ENCODE assay signal across 12 cellular contexts in the genomic region with DNA sequence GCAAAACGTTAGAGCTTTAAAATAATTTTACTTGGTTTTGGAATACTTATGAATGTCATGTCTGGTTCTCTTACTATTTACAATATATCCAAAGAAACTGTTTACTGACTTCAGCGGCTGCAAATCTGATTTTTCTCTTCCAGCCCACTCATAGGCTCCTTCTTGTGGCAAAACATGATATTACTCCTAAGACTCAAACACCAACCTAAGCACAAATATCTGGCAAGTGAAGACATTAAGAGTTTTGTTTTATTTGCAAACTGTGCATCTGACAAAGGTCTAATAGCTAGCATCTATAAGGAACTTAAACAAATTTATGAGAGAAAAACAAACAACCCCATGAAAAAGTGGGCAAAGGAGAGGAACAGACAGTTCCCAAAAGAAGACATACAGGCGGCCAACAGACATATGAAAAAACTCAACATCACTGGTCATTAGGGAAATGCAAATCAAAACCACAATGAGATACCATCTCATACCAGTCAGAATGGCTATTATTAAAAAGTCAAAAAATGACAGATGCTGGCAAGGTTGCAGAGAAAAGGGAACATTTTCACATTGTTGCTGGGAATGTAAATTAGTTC. TPM values are rescaled to one million over a fixed set of nuclear protein-coding genes. Genes with fewer than 3 reads are reported as not detected.
DNase-seq lines count a peak whose midpoint lies in the region; ATAC-seq and TF ChIP-seq lines count a peak whose summit lies in the region.
"Had no signal": no experiment of that assay in that cellular context is flagged by ENCODE, and none has a peak within 500 bp of the region (broad histone marks: within the 10 kb centered on the region; RNA-seq: fewer than 3 reads in every experiment).

No MANE protein-coding gene starts in this region.

- TF ChIP-seq EP300 in upper lobe of left lung (IDR thresholded peaks at IDR 0.05), result no peak

- no peaks in the 10 kb centered on the region for H3K9me3 Mint-ChIP-seq in activated naive CD4-positive, alpha-beta T cell treated with anti-CD3 and anti-CD28 coated beads, Interleukin-2, amount 50 U/mL, for 24 hours

- H3K27ac ChIP-seq in upper lobe of left lung, result no peak overlapping the region
- H3K27ac ChIP-seq: coronary artery, vagina had no signal

- no peak for DNase-seq in activated naive CD4-positive, alpha-beta T cell treated with Interleukin-2 at 50 U/mL for 16 hours
- peak; percentile 50 for DNase-seq in OCI-M1 (lab: John Stamatoyannopoulos, UW)
- DNase-seq in epithelial cell of proximal tubule (ENCODE audit: low read depth), result no peak
- no peak for DNase-seq in upper lobe of left lung
- no peak for DNase-seq in HEK293T (ENCODE audit: extremely low spot score)
- no peak for DNase-seq in lower leg skin (ENCODE audit: low spot score in 2 of 2)
- DNase-seq: activated CD4-positive, alpha-beta memory T cell treated with anti-CD3 and anti-CD28 coated beads for 36 hours had no signal

- WGBS in upper lobe of left lung, 2 donors, result 45 to 46% methylated on average over 3 of the region's 3 CpGs
- 48 to 58% methylated on average over 3 of the region's 3 CpGs for WGBS in lower leg skin, 2 donors

- ATAC-seq in upper lobe of left lung (ENCODE audit: low FRiP score in 2 of 2), result no peak
- no peak for ATAC-seq in HG03039 (IDR thresholded peaks at IDR 0.05; ENCODE audit: unreplicated experiment)

- TF ChIP-seq POLR2A in upper lobe of left lung (IDR thresholded peaks at IDR 0.05) (no peak), lower leg skin (IDR thresholded peaks at IDR 0.05) (no peak)

- no peaks in the 10 kb centered on the region for H3K36me3 ChIP-seq in upper lobe of left lung
- H3K36me3 ChIP-seq: vagina had no signal

- H3K4me1 Mint-ChIP-seq in activated naive CD4-positive, alpha-beta T cell treated with anti-CD3 and anti-CD28 coated beads, Interleukin-2, amount 50 U/mL, for 24 hours, result peaks cover under 1% of the 10 kb centered on the region
- H3K4me1 Mint-ChIP-seq: CD8-positive, alpha-beta memory T cell had no signal

- no peak overlapping the region for H3K4me3 Mint-ChIP-seq in activated naive CD4-positive, alpha-beta T cell treated with anti-CD3 and anti-CD28 coated beads, Interleukin-2, amount 50 U/mL, for 24 hours
- H3K4me3 Mint-ChIP-seq: activated CD4-positive, alpha-beta memory T cell treated with anti-CD3 and anti-CD28 coated beads for 36 hours; CD8-positive, alpha-beta memory T cell had no signal

- peak overlapping the region; percentile 0 for H3K27ac Mint-ChIP-seq in activated naive CD4-positive, alpha-beta T cell treated with anti-CD3 and anti-CD28 coated beads, Interleukin-2, amount 50 U/mL, for 24 hours
- H3K27ac Mint-ChIP-seq: activated CD4-positive, alpha-beta memory T cell treated with anti-CD3 and anti-CD28 coated beads for 36 hours; CD8-positive, alpha-beta memory T cell had no signal

- H3K27me3 ChIP-seq in upper lobe of left lung, result no peaks in the 10 kb centered on the region
- H3K27me3 ChIP-seq: vagina had no signal

- intact Hi-C loops in lower leg skin (cut with DNase I; ENCODE audit: low total_unique reads), result no loop called here

- H3K4me1 ChIP-seq in upper lobe of left lung, result peaks cover 0 to 6% (median 2%) of the 10 kb centered on the region in 4 donors
- H3K4me1 ChIP-seq: vagina had no signal

- POLR2A ChIA-PET in HEK293T (lab: Yijun Ruan, JAX), result no interaction called here

- H3K36me3 Mint-ChIP-seq in activated naive CD4-positive, alpha-beta T cell treated with anti-CD3 and anti-CD28 coated beads, Interleukin-2, amount 50 U/mL, for 24 hours, result no peaks in the 10 kb centered on the region
- H3K36me3 Mint-ChIP-seq: activated CD4-positive, alpha-beta memory T cell treated with anti-CD3 and anti-CD28 coated beads for 36 hours had no signal

- H3K9me3 ChIP-seq in upper lobe of left lung, result no peaks in the 10 kb centered on the region
- H3K9me3 ChIP-seq: vagina had no signal

- H3K27me3 Mint-ChIP-seq in activated naive CD4-positive, alpha-beta T cell treated with anti-CD3 and anti-CD28 coated beads, Interleukin-2, amount 50 U/mL, for 24 hours, result no peaks in the 10 kb centered on the region

- peak; percentile 50 for TF ChIP-seq CTCF in epithelial cell of proximal tubule (conservative IDR thresholded peaks at IDR 0.05; ENCODE audit: low read depth, low read length)
- peak in 4 of 6 experiments; percentile 23 to 45 (median 32) for TF ChIP-seq CTCF in upper lobe of left lung (IDR thresholded peaks at IDR 0.05)
- TF ChIP-seq CTCF in lower leg skin (IDR thresholded peaks at IDR 0.05), result no peak

- CTCF ChIA-PET in HEK293T (lab: Yijun Ruan, JAX), result interaction anchor here (0.6 to 1.4 kb wide), 2 partner anchors 40 to 55 kb away, joined by 3 to 4 read pairs; no protein-coding TSS in a partner anchor

- H3K4me3 ChIP-seq in epithelial cell of proximal tubule (ENCODE audit: low read depth, low read length), result no peak overlapping the region
- no peak overlapping the region for H3K4me3 ChIP-seq in upper lobe of left lung
- no peak overlapping the region for H3K4me3 ChIP-seq in lower leg skin (ENCODE audit: low read depth, poor library complexity, severe bottlenecking)
- H3K4me3 ChIP-seq: coronary artery, vagina had no signal

TF ChIP-seq in HEK293T, 16 proteins besides CTCF, POLR2A, EP300 and RAD21:
- TF ChIP-seq HDGF (IDR thresholded peaks at IDR 0.05; ENCODE audit: borderline replicate concordance) (no peak), FOXK2 (IDR thresholded peaks at IDR 0.05) (no peak), ARNT (IDR thresholded peaks at IDR 0.05) (no peak)
- TF ChIP-seq, protein P1, sequence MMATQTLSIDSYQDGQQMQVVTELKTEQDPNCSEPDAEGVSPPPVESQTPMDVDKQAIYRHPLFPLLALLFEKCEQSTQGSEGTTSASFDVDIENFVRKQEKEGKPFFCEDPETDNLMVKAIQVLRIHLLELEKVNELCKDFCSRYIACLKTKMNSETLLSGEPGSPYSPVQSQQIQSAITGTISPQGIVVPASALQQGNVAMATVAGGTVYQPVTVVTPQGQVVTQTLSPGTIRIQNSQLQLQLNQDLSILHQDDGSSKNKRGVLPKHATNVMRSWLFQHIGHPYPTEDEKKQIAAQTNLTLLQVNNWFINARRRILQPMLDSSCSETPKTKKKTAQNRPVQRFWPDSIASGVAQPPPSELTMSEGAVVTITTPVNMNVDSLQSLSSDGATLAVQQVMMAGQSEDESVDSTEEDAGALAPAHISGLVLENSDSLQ (IDR thresholded peaks at IDR 0.05), result no peak

RNA-seq across cellular contexts. Expression of a gene that starts 20.3 kb away (rescaled TPM):
- not detected in 2 replicates for total RNA-seq in epithelial cell of proximal tubule
- total RNA-seq in upper lobe of left lung, result 1 to 10 TPM in 1 of 6 donors, under 1 TPM in 2, not detected in 3; 0.24 to 3.1 (median 0.31) TPM
- 1 to 10 TPM in 3 of 4 donors, under 1 TPM in 1; 0.25 to 3.4 (median 1.5) TPM for total RNA-seq in lower leg skin
- total RNA-seq: vagina had no signal

RNA-seq across cellular contexts. Expression of a gene that starts 26.1 kb away (rescaled TPM):
- total RNA-seq in epithelial cell of proximal tubule (not detected in 2 replicates), upper lobe of left lung (10 to 100 TPM in 5 of 6 donors, 1 to 10 TPM in 1; 2.3 to 35.6 (median 28.8) TPM), lower leg skin (1,000 to 10,000 TPM in 2 of 4 donors, 100 to 1,000 TPM in 2; 519 to 1,357 (median 824) TPM)
- total RNA-seq: activated CD4-positive, alpha-beta memory T cell treated with anti-CD3 and anti-CD28 coated beads for 36 hours; CD8-positive, alpha-beta memory T cell had no signal

RNA-seq across cellular contexts. Expression of a gene that starts 30.4 kb away (rescaled TPM):
- total RNA-seq in epithelial cell of proximal tubule (8.4 and 18.7 TPM in 2 replicates), upper lobe of left lung (100 to 1,000 TPM in 1 of 6 donors, 10 to 100 TPM in 5; 31.2 to 107 (median 42.1) TPM), lower leg skin (10 to 100 TPM; 48.4 to 60.0 (median 57.9) TPM)

Comparison
In these comparisons a context has a peak if more than half of its experiments do, and no peak if none do; other contexts are left out.
1. CTCF ChIP-seq: peak in epithelial cell of proximal tubule (single experiment) and upper lobe of left lung (4 of 6); none in lower leg skin (0 of 3).
2. RNA of a gene that starts 26.1 kb away (total RNA-seq): 519 to 1,357 TPM in lower leg skin; 2.3 to 35.6 TPM in upper lobe of left lung and not detected in epithelial cell of proximal tubule; every median in the first group is over 10 times any median in the second.